Comparison of ENCODE assay signal across 8 cellular contexts in genomic region chr14:24299255-24300191, GRCh38. TPM values are rescaled to one million over a fixed set of nuclear protein-coding genes. Genes with fewer than 3 reads are reported as not detected.
A peak's percentile ranks its signal among the peaks of the same experiment; 100 is the strongest.
DNase-seq lines count a peak whose midpoint lies in the region; ATAC-seq and TF ChIP-seq lines count a peak whose summit lies in the region.

TSS of gene DHRS1 (minus strand) at chr14:24299780. CDS start at chr14:24299106, 674 bp downstream.
TSS of gene NOP9 (plus strand) at chr14:24299850. CDS start at chr14:24299955, 105 bp downstream.

- H3K9me3 Mint-ChIP-seq in activated T-helper 2 cell treated with anti-CD3 and anti-CD28 coated beads, Interferon-gamma antibody, Interleukin-2, Interleukin-4, amounts not matched to agents 10 μg/mL and 5 μg/mL and 100 μg/mL, durations not matched to agents 14 hours and 24 hours and 36 hours, result no peaks in the 10 kb centered on the region
- H3K9me3 Mint-ChIP-seq in natural killer cell treated with Interleukin-12 subunit alpha and Interleukin-12 subunit beta and Interleukin-15 and Interleukin-18, amount 100 ng/mL, for 72 hours, result no peaks in the 10 kb centered on the region

- TF ChIP-seq EP300 in Ishikawa (IDR thresholded peaks at IDR 0.05; ENCODE audit: borderline replicate concordance), result no peak

- H3K4me3 Mint-ChIP-seq in activated T-helper 2 cell treated with anti-CD3 and anti-CD28 coated beads, Interferon-gamma antibody, Interleukin-2, Interleukin-4, amounts not matched to agents 10 μg/mL and 5 μg/mL and 100 μg/mL, durations not matched to agents 14 hours and 24 hours and 36 hours (ENCODE audit: low read depth), result peak within 1 kb of the TSS; percentile 90
- peak within 1 kb of the TSS; percentile 92 for H3K4me3 Mint-ChIP-seq in natural killer cell treated with Interleukin-12 subunit alpha and Interleukin-12 subunit beta and Interleukin-15 and Interleukin-18, amount 100 ng/mL, for 72 hours

- intact Hi-C loops in activated T-helper 2 cell treated with anti-CD3 and anti-CD28 coated beads, Interferon-gamma antibody, Interleukin-2, Interleukin-4, amounts not matched to agents 10 μg/mL and 5 μg/mL and 100 μg/mL, durations not matched to agents 14 hours and 24 hours and 36 hours (cut with micrococcal nuclease), result loop anchor here (1.0 to 5.0 kb wide), 3 partner anchors 28 to 287 kb away; partner anchors contain the start of genes MDP1 and RABGGTA

- peak within 1 kb of the TSS; percentile 88 for H3K27ac Mint-ChIP-seq in activated T-helper 2 cell treated with anti-CD3 and anti-CD28 coated beads, Interferon-gamma antibody, Interleukin-2, Interleukin-4, amounts not matched to agents 10 μg/mL and 5 μg/mL and 100 μg/mL, durations not matched to agents 14 hours and 24 hours and 36 hours
- H3K27ac Mint-ChIP-seq in natural killer cell treated with Interleukin-12 subunit alpha and Interleukin-12 subunit beta and Interleukin-15 and Interleukin-18, amount 100 ng/mL, for 72 hours, result peak within 1 kb of the TSS; percentile 78 to 90

- DNase-seq in DMS53 (lab: John Stamatoyannopoulos, UW) (peak; percentile 92), RPMI7951 (ENCODE audit: low read depth) (peak; percentile 82), fibroblast of mammary gland (ENCODE audit: low read depth) (peak; percentile 84)
- peak; percentile 89 for DNase-seq in activated T-helper 2 cell treated with anti-CD3 and anti-CD28 coated beads, Interferon-gamma antibody, Interleukin-2, Interleukin-4, amounts not matched to agents 10 μg/mL and 5 μg/mL and 100 μg/mL, durations not matched to agents 14 hours and 24 hours and 36 hours (ENCODE audit: low spot score)
- peak; percentile 92 for DNase-seq in natural killer cell treated with Interleukin-12 subunit alpha and Interleukin-12 subunit beta and Interleukin-15 and Interleukin-18, amount 100 ng/mL, for 72 hours (ENCODE audit: low spot score)
- peak; percentile 84 for DNase-seq in stimulated activated naive CD4-positive, alpha-beta T cell treated with Interleukin-2 at 50 U/mL for 16 hours (lab: John Stamatoyannopoulos, UW)

- peak within 1 kb of the TSS; percentile 97 for H3K4me3 ChIP-seq in fibroblast of mammary gland (ENCODE audit: control insufficient read depth, low read depth, low read length)

- H3K36me3 Mint-ChIP-seq in activated T-helper 2 cell treated with anti-CD3 and anti-CD28 coated beads, Interferon-gamma antibody, Interleukin-2, Interleukin-4, amounts not matched to agents 10 μg/mL and 5 μg/mL and 100 μg/mL, durations not matched to agents 14 hours and 24 hours and 36 hours (ENCODE audit: low read depth), result peaks cover 44% of the 10 kb centered on the region
- peaks cover 7% of the 10 kb centered on the region for H3K36me3 Mint-ChIP-seq in natural killer cell treated with Interleukin-12 subunit alpha and Interleukin-12 subunit beta and Interleukin-15 and Interleukin-18, amount 100 ng/mL, for 72 hours

- no peak for TF ChIP-seq CTCF in fibroblast of mammary gland (conservative IDR thresholded peaks at IDR 0.05; ENCODE audit: control insufficient read depth, insufficient read depth, low read depth, low read length)

- ATAC-seq in GM21529 (IDR thresholded peaks at IDR 0.05; ENCODE audit: unreplicated experiment), result peak; percentile 69
- peak; percentile 91 to 93 for ATAC-seq in natural killer cell treated with Interleukin-12 subunit alpha and Interleukin-12 subunit beta and Interleukin-15 and Interleukin-18, amount 100 ng/mL, for 72 hours

- no peak for TF ChIP-seq RAD21 in Ishikawa (IDR thresholded peaks at IDR 0.05; ENCODE audit: low read depth)

- peaks cover 33% of the 10 kb centered on the region for H3K4me1 Mint-ChIP-seq in activated T-helper 2 cell treated with anti-CD3 and anti-CD28 coated beads, Interferon-gamma antibody, Interleukin-2, Interleukin-4, amounts not matched to agents 10 μg/mL and 5 μg/mL and 100 μg/mL, durations not matched to agents 14 hours and 24 hours and 36 hours (ENCODE audit: low read depth)
- H3K4me1 Mint-ChIP-seq in natural killer cell treated with Interleukin-12 subunit alpha and Interleukin-12 subunit beta and Interleukin-15 and Interleukin-18, amount 100 ng/mL, for 72 hours (ENCODE audit: low read depth in 2 of 2), result peaks cover 43 to 49% of the 10 kb centered on the region in 2 donors

- H3K27me3 Mint-ChIP-seq in activated T-helper 2 cell treated with anti-CD3 and anti-CD28 coated beads, Interferon-gamma antibody, Interleukin-2, Interleukin-4, amounts not matched to agents 10 μg/mL and 5 μg/mL and 100 μg/mL, durations not matched to agents 14 hours and 24 hours and 36 hours (ENCODE audit: low read depth), result no peaks in the 10 kb centered on the region
- H3K27me3 Mint-ChIP-seq in natural killer cell treated with Interleukin-12 subunit alpha and Interleukin-12 subunit beta and Interleukin-15 and Interleukin-18, amount 100 ng/mL, for 72 hours, result no peaks in the 10 kb centered on the region

TF ChIP-seq in Ishikawa, 13 proteins besides CTCF, POLR2A, EP300 and RAD21:
- TF ChIP-seq NFIC (IDR thresholded peaks at IDR 0.05) (no peak), EGR1 (IDR thresholded peaks at IDR 0.05) (no peak), CREB1 (IDR thresholded peaks at IDR 0.05; ENCODE audit: low read depth) (peak; percentile 99), TAF1 (IDR thresholded peaks at IDR 0.05; ENCODE audit: low read depth) (peak; percentile 65), YY1 (IDR thresholded peaks at IDR 0.05; ENCODE audit: low read depth) (no peak), FOXM1 (IDR thresholded peaks at IDR 0.05; ENCODE audit: borderline replicate concordance, low read depth) (no peak), CEBPB (IDR thresholded peaks at IDR 0.05) (no peak), TCF12 (IDR thresholded peaks at IDR 0.05; ENCODE audit: low read depth) (peak; percentile 57), MAX (IDR thresholded peaks at IDR 0.05) (peak; percentile 91)
TF ChIP-seq in Ishikawa: peak in this region for 4.

RNA-seq across cellular contexts. Expression of gene DHRS1, which starts in this region (rescaled TPM):
- 12.6 and 15.6 TPM in 2 replicates for total RNA-seq in RPMI7951 (2014; rRNA removed; shearing (Covaris generic))
- total RNA-seq in activated T-helper 2 cell treated with anti-CD3 and anti-CD28 coated beads, Interferon-gamma antibody, Interleukin-2, Interleukin-4, amounts not matched to agents 10 μg/mL and 5 μg/mL and 100 μg/mL, durations not matched to agents 14 hours and 24 hours and 36 hours, result 9.7 and 10.4 TPM in 2 replicates
- 10 to 100 TPM; 15.6 to 17.4 TPM for total RNA-seq in natural killer cell treated with Interleukin-12 subunit alpha and Interleukin-12 subunit beta and Interleukin-15 and Interleukin-18, amount 100 ng/mL, for 72 hours

RNA-seq across cellular contexts. Expression of gene NOP9, which starts in this region (rescaled TPM):
- 10.7 and 10.8 TPM in 2 replicates for total RNA-seq in RPMI7951 (2014; rRNA removed; shearing (Covaris generic))
- 39.7 and 42.0 TPM in 2 replicates for total RNA-seq in activated T-helper 2 cell treated with anti-CD3 and anti-CD28 coated beads, Interferon-gamma antibody, Interleukin-2, Interleukin-4, amounts not matched to agents 10 μg/mL and 5 μg/mL and 100 μg/mL, durations not matched to agents 14 hours and 24 hours and 36 hours
- total RNA-seq in natural killer cell treated with Interleukin-12 subunit alpha and Interleukin-12 subunit beta and Interleukin-15 and Interleukin-18, amount 100 ng/mL, for 72 hours, result 10 to 100 TPM; 38.5 to 59.0 TPM

Comparison
In these comparisons a context has a peak if more than half of its experiments do, and no peak if none do; other contexts are left out.
1. Peak in every context shown above with its lines: DNase-seq, ATAC-seq and H3K4me3 ChIP-seq.